17 cellular contexts compared by ENCODE assay signal in the genomic region with DNA sequence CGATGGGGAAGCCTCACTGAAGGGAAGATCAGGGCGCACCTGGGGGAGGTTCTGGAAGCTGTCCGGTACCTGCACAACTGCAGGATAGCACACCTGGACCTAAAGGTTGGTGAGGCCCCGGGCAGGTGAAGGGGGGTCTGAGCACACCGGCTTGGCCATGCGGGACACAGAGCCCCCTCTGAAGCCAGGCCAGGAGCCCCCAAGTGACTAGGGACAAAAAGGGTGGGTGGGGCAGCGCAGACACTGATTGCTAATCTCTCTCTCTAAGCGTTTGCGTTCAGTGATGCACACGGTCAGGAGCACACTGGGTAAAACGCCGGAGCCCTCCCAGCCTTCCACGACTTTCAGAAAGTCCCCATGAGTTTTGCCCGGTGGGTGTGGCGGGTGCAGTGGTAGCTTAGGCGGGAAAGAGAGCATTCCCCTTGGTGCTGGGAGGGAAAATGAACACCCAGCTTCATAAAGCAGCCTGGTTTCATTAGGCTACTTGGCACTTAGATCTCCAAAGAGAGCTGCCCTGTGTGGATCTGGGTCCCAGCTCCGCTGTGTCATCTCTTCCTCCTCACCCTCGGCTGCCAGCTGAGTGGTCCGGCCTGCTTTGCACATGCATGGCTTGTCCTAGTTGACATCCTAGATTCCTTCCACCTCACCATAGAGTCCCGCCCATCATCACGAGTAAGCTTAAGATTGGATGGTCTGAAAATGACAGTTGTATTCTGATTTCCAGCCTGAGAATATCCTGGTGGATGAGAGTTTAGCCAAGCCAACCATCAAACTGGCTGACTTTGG.
A peak's percentile ranks its signal among the peaks of the same experiment; 100 is the strongest.
DNase-seq lines count a peak whose midpoint lies in the region; ATAC-seq and TF ChIP-seq lines count a peak whose summit lies in the region.
"Had no signal": no experiment of that assay in that cellular context is flagged by ENCODE, and none has a peak within 500 bp of the region (broad histone marks: within the 10 kb centered on the region; RNA-seq: fewer than 3 reads in every experiment).

No MANE protein-coding gene starts in this region.

- peak overlapping the region; percentile 41; the same call in 1 of the 2 replicates for H3K27ac Mint-ChIP-seq in GM23338
- peak overlapping the region; percentile 24 for H3K27ac Mint-ChIP-seq in endothelial cell (ENCODE audit: unreplicated experiment)

- H3K36me3 Mint-ChIP-seq in GM23338 (ENCODE audit: low read depth), result peaks cover 16% of the 10 kb centered on the region
- H3K36me3 Mint-ChIP-seq in endothelial cell (ENCODE audit: low read depth, unreplicated experiment), result peaks cover 34% of the 10 kb centered on the region

- H3K27me3 ChIP-seq in GM23338 (ENCODE audit: insufficient read depth) (no peaks in the 10 kb centered on the region), SK-N-SH (ENCODE audit: insufficient read depth) (no peaks in the 10 kb centered on the region)

- no peak overlapping the region for H2AFZ ChIP-seq in GM23338
- no peak overlapping the region for H2AFZ ChIP-seq in SK-N-SH (ENCODE audit: low read depth)

- TF ChIP-seq CTCF in GM23338 (conservative IDR thresholded peaks at IDR 0.05; ENCODE audit: low read depth in 2 of 2) (no peak), SK-N-SH (IDR thresholded peaks at IDR 0.05) (no peak), endothelial cell (IDR thresholded peaks at IDR 0.05; ENCODE audit: unreplicated experiment) (no peak)

- H3F3A ChIP-seq in GM23338 (replicated peaks; ENCODE audit: low read depth) (no peaks in the 10 kb centered on the region), SK-N-SH (replicated peaks; ENCODE audit: insufficient read depth) (peaks cover 69% of the 10 kb centered on the region)

- no peak overlapping the region for H3K27ac ChIP-seq in GM23338 (ENCODE audit: low read depth)
- H3K27ac ChIP-seq in SK-N-SH (ENCODE audit: low read depth in 2 of 2, low read length in 1 of 2), result no peak overlapping the region
- H3K27ac ChIP-seq: C4-2B, RWPE1 had no signal

- H3K27me3 Mint-ChIP-seq in GM23338 (ENCODE audit: insufficient read depth, low read depth, poor library complexity) (peaks cover 16% of the 10 kb centered on the region), endothelial cell (ENCODE audit: unreplicated experiment) (peaks cover 18% of the 10 kb centered on the region)

- peaks cover 8% of the 10 kb centered on the region; the same call in 1 of the 2 replicates for H3K36me3 ChIP-seq in GM23338 (ENCODE audit: insufficient read depth)
- peaks cover 55 to 75% of the 10 kb centered on the region in 2 experiments for H3K36me3 ChIP-seq in SK-N-SH (replicated peaks in 1 of 2; ENCODE audit: control insufficient read depth in 1 of 2, insufficient read depth in 2 of 2, low read length in 1 of 2)

- no peak for ATAC-seq in GM23338
- peak; percentile 3 for ATAC-seq in sciatic nerve
- no peak for ATAC-seq in HG03439 (IDR thresholded peaks at IDR 0.05; ENCODE audit: unreplicated experiment)
- ATAC-seq in GM18873 (IDR thresholded peaks at IDR 0.05; ENCODE audit: low FRiP score, unreplicated experiment), result no peak
- ATAC-seq: HCT116, K562, PC-3 had no signal

- DNase-seq in GM23338 (ENCODE audit: low spot score) (no peak), SK-N-SH (no peak), endothelial cell (ENCODE audit: low spot score) (no peak), sciatic nerve (ENCODE audit: low spot score) (no peak), MV-4-11 (lab: John Stamatoyannopoulos, UW) (no peak)
- DNase-seq: DND-41, NCI-H1694 treated with DMSO at 0.1 percent for 48 hours, NCI-H2227 treated with DMSO at 0.1 percent for 48 hours, NCI-H510A treated with DMSO at 0.1 percent for 48 hours, PC-3, SIG-M5 had no signal

- no peak for TF ChIP-seq EP300 in SK-N-SH (IDR thresholded peaks at IDR 0.05; ENCODE audit: borderline replicate concordance in 1 of 2, low read depth in 1 of 2, low read length in 1 of 2)

- H3K9me3 ChIP-seq in SK-N-SH, result no peaks in the 10 kb centered on the region

- no peak overlapping the region for H3K4me2 ChIP-seq in GM23338
- H3K4me2 ChIP-seq in SK-N-SH, result no peak overlapping the region

- 96% methylated on average over 15 of the region's 21 CpGs for WGBS in SK-N-SH (ENCODE audit: low lambda C conversion rate)

- H3K9me2 ChIP-seq in GM23338 (ENCODE audit: insufficient read depth) (no peaks in the 10 kb centered on the region), SK-N-SH (no peaks in the 10 kb centered on the region)

- CTCF ChIA-PET in SK-N-SH (lab: Yijun Ruan, JAX), result interaction anchor here (1.1 kb wide), 1 partner anchor 143 kb away, joined by 4 read pairs; no protein-coding TSS in a partner anchor

- no peak overlapping the region for H3K4me3 ChIP-seq in GM23338
- no peak overlapping the region for H3K4me3 ChIP-seq in SK-N-SH (ENCODE audit: low read depth in 2 of 2, low read length in 1 of 2)
- H3K4me3 ChIP-seq: K562 had no signal

- TF ChIP-seq RAD21 in SK-N-SH (IDR thresholded peaks at IDR 0.05; ENCODE audit: low read length), result no peak

- H3K4me1 ChIP-seq in GM23338 (ENCODE audit: insufficient read depth), result no peaks in the 10 kb centered on the region
- H3K4me1 ChIP-seq in SK-N-SH (ENCODE audit: control insufficient read depth in 1 of 2, insufficient read depth in 2 of 2, low read depth in 1 of 2, low read length in 1 of 2), result no peaks in the 10 kb centered on the region

- intact Hi-C loops in sciatic nerve (cut with DNase I), result no loop called here

- H3K79me2 ChIP-seq in GM23338 (replicated peaks; ENCODE audit: insufficient read depth) (no peaks in the 10 kb centered on the region), SK-N-SH (ENCODE audit: insufficient read depth) (0 out of 2 replicates have a peak, but pooled peaks cover 2% of the 10 kb centered on the region)

- H4K20me1 ChIP-seq in GM23338 (replicated peaks; ENCODE audit: insufficient read depth), result no peaks in the 10 kb centered on the region
- peaks cover 53% of the 10 kb centered on the region for H4K20me1 ChIP-seq in SK-N-SH (ENCODE audit: insufficient read depth)

- H3K9ac ChIP-seq in SK-N-SH, result no peak overlapping the region

- POLR2A ChIA-PET in SK-N-SH (lab: Yijun Ruan, JAX), result no interaction called here

- H3K4me3 Mint-ChIP-seq in GM23338 (no peak overlapping the region), endothelial cell (ENCODE audit: unreplicated experiment) (peak overlapping the region; percentile 81)

- H3K4me1 Mint-ChIP-seq in GM23338, result no peaks in the 10 kb centered on the region
- H3K4me1 Mint-ChIP-seq in endothelial cell (ENCODE audit: unreplicated experiment), result no peaks in the 10 kb centered on the region

- no peaks in the 10 kb centered on the region for H3K9me3 Mint-ChIP-seq in GM23338
- H3K9me3 Mint-ChIP-seq in endothelial cell (ENCODE audit: unreplicated experiment), result no peaks in the 10 kb centered on the region

TF ChIP-seq in GM23338, 12 proteins besides CTCF, POLR2A, EP300 and RAD21 (continues in another document):
- no peak for TF ChIP-seq EZH2phosphoT487 (IDR thresholded peaks at IDR 0.05; ENCODE audit: unreplicated experiment)
- no peak for TF ChIP-seq ZNF114 (CRISPR knock-in tag; IDR thresholded peaks at IDR 0.05)
- TF ChIP-seq, protein P1, sequence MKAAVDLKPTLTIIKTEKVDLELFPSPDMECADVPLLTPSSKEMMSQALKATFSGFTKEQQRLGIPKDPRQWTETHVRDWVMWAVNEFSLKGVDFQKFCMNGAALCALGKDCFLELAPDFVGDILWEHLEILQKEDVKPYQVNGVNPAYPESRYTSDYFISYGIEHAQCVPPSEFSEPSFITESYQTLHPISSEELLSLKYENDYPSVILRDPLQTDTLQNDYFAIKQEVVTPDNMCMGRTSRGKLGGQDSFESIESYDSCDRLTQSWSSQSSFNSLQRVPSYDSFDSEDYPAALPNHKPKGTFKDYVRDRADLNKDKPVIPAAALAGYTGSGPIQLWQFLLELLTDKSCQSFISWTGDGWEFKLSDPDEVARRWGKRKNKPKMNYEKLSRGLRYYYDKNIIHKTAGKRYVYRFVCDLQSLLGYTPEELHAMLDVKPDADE (IDR thresholded peaks at IDR 0.05), result no peak

TF ChIP-seq in SK-N-SH, 30 proteins besides CTCF, POLR2A, EP300 and RAD21:
- TF ChIP-seq RCOR1 (IDR thresholded peaks at IDR 0.05; ENCODE audit: low read length), result no peak
- TF ChIP-seq CHD2 (IDR thresholded peaks at IDR 0.05; ENCODE audit: low read length, partially characterized antibody), result no peak
- no peak for TF ChIP-seq TCF12 (IDR thresholded peaks at IDR 0.05)
- no peak for TF ChIP-seq FOXJ3 (CRISPR knock-in tag; IDR thresholded peaks at IDR 0.05)
- no peak for TF ChIP-seq TEAD4 (IDR thresholded peaks at IDR 0.05; ENCODE audit: borderline replicate concordance, insufficient read depth)
- TF ChIP-seq YY1 (IDR thresholded peaks at IDR 0.05; ENCODE audit: low read depth), result no peak
- TF ChIP-seq, protein P2, sequence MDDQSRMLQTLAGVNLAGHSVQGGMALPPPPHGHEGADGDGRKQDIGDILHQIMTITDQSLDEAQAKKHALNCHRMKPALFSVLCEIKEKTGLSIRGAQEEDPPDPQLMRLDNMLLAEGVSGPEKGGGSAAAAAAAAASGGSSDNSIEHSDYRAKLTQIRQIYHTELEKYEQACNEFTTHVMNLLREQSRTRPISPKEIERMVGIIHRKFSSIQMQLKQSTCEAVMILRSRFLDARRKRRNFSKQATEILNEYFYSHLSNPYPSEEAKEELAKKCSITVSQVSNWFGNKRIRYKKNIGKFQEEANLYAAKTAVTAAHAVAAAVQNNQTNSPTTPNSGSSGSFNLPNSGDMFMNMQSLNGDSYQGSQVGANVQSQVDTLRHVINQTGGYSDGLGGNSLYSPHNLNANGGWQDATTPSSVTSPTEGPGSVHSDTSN (IDR thresholded peaks at IDR 0.05), result no peak
- peak; percentile 52 for TF ChIP-seq POLR2AphosphoS5 (IDR thresholded peaks at IDR 0.05; ENCODE audit: low read depth, low read length)
